1 cellular context compared by ENCODE assay signal in genomic region chr15:55290361-55291057, GRCh38.
TF ChIP-seq lines count a peak whose summit lies in the region.

No MANE protein-coding gene starts in this region.

TF ChIP-seq in HepG2, 621 proteins besides CTCF, POLR2A, EP300 and RAD21 (continued from another document and continues in another):
- TF ChIP-seq ZNF713 (CRISPR knock-in tag; IDR thresholded peaks at IDR 0.05): no peak
- no peak for TF ChIP-seq CEBPZ (IDR thresholded peaks at IDR 0.05; ENCODE audit: low read length)
- no peak for TF ChIP-seq NFIC (IDR thresholded peaks at IDR 0.05; ENCODE audit: low read length)
- no peak for TF ChIP-seq ZKSCAN1 (IDR thresholded peaks at IDR 0.05; ENCODE audit: low read length)
- TF ChIP-seq ZNF501 (CRISPR knock-in tag; IDR thresholded peaks at IDR 0.05): peak; percentile 55; the same call in 1 of the 2 replicates
- TF ChIP-seq POLR2G (IDR thresholded peaks at IDR 0.05; ENCODE audit: low read depth, low read length): 0 out of 2 replicates have a peak, but pooled peaks have one; percentile 10
- no peak for TF ChIP-seq KDM5B (CRISPR knock-in tag; IDR thresholded peaks at IDR 0.05; ENCODE audit: borderline replicate concordance)
- TF ChIP-seq ZNF30 (CRISPR knock-in tag; IDR thresholded peaks at IDR 0.05): no peak
- TF ChIP-seq ZNF124 (CRISPR knock-in tag; IDR thresholded peaks at IDR 0.05): no peak
- TF ChIP-seq ZNF543 (CRISPR knock-in tag; IDR thresholded peaks at IDR 0.05): no peak
- TF ChIP-seq NFRKB (IDR thresholded peaks at IDR 0.05): no peak
- no peak for TF ChIP-seq E2F1 (CRISPR knock-in tag; IDR thresholded peaks at IDR 0.05)
- TF ChIP-seq NKX3-1 (CRISPR knock-in tag; IDR thresholded peaks at IDR 0.05): no peak
- no peak for TF ChIP-seq ZBTB20 (CRISPR knock-in tag; IDR thresholded peaks at IDR 0.05; ENCODE audit: borderline replicate concordance, low read depth)
- TF ChIP-seq, protein P1, sequence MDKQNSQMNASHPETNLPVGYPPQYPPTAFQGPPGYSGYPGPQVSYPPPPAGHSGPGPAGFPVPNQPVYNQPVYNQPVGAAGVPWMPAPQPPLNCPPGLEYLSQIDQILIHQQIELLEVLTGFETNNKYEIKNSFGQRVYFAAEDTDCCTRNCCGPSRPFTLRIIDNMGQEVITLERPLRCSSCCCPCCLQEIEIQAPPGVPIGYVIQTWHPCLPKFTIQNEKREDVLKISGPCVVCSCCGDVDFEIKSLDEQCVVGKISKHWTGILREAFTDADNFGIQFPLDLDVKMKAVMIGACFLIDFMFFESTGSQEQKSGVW (CRISPR knock-in tag; IDR thresholded peaks at IDR 0.05; ENCODE audit: borderline replicate concordance): no peak
- no peak for TF ChIP-seq ZNF737 (CRISPR knock-in tag; IDR thresholded peaks at IDR 0.05; ENCODE audit: borderline replicate concordance)
- TF ChIP-seq MIER2 (CRISPR knock-in tag; IDR thresholded peaks at IDR 0.05): no peak
- TF ChIP-seq FOXK2 (IDR thresholded peaks at IDR 0.05): no peak
- TF ChIP-seq NR0B2 (CRISPR knock-in tag; IDR thresholded peaks at IDR 0.05): no peak
- peak; percentile 69; the same call in 1 of the 2 replicates for TF ChIP-seq PRMT3 (CRISPR knock-in tag; IDR thresholded peaks at IDR 0.05; ENCODE audit: borderline replicate concordance, low read depth)
- no peak; the same call in 1 of the 2 replicates for TF ChIP-seq CREM (IDR thresholded peaks at IDR 0.05)
- no peak for TF ChIP-seq CREM (CRISPR knock-in tag; IDR thresholded peaks at IDR 0.05)
- TF ChIP-seq ZNF296 (CRISPR knock-in tag; conservative IDR thresholded peaks at IDR 0.05): no peak
- TF ChIP-seq ELF1 (CRISPR knock-in tag; IDR thresholded peaks at IDR 0.05): 0 out of 2 replicates have a peak, but pooled peaks have one; percentile 43
- TF ChIP-seq, protein P2, sequence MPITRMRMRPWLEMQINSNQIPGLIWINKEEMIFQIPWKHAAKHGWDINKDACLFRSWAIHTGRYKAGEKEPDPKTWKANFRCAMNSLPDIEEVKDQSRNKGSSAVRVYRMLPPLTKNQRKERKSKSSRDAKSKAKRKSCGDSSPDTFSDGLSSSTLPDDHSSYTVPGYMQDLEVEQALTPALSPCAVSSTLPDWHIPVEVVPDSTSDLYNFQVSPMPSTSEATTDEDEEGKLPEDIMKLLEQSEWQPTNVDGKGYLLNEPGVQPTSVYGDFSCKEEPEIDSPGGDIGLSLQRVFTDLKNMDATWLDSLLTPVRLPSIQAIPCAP (CRISPR knock-in tag; IDR thresholded peaks at IDR 0.05; ENCODE audit: low read depth): no peak
- TF ChIP-seq ZNF326 (CRISPR knock-in tag; IDR thresholded peaks at IDR 0.05; ENCODE audit: borderline replicate concordance): no peak
- 0 out of 2 replicates have a peak, but pooled peaks have one; percentile 7 for TF ChIP-seq TBX2 (CRISPR knock-in tag; IDR thresholded peaks at IDR 0.05; ENCODE audit: borderline replicate concordance)
- 0 out of 2 replicates have a peak, but pooled peaks have one; percentile 67 for TF ChIP-seq ZNF225 (CRISPR knock-in tag; IDR thresholded peaks at IDR 0.05)
- no peak for TF ChIP-seq TGIF2 (CRISPR knock-in tag; IDR thresholded peaks at IDR 0.05)
- no peak for TF ChIP-seq MXD1 (CRISPR knock-in tag; IDR thresholded peaks at IDR 0.05)
- no peak for TF ChIP-seq ZBTB40 (IDR thresholded peaks at IDR 0.05)
- TF ChIP-seq ZBTB40 (CRISPR knock-in tag; IDR thresholded peaks at IDR 0.05): no peak
- TF ChIP-seq ARID5B (CRISPR knock-in tag; IDR thresholded peaks at IDR 0.05): peak; percentile 53
- TF ChIP-seq ZMAT3 (CRISPR knock-in tag; conservative IDR thresholded peaks at IDR 0.05): no peak
- peak; percentile 58; the same call in 1 of the 2 replicates for TF ChIP-seq HDAC2 (CRISPR knock-in tag; IDR thresholded peaks at IDR 0.05)
- TF ChIP-seq KMT2A (CRISPR knock-in tag; IDR thresholded peaks at IDR 0.05): 0 out of 2 replicates have a peak, but pooled peaks have one; percentile 11
- no peak for TF ChIP-seq SNAPC5 (CRISPR knock-in tag; IDR thresholded peaks at IDR 0.05; ENCODE audit: borderline replicate concordance)
- no peak for TF ChIP-seq ZNF570 (CRISPR knock-in tag; IDR thresholded peaks at IDR 0.05; ENCODE audit: borderline replicate concordance)
- no peak for TF ChIP-seq SRSF1 (optimal IDR thresholded peaks at IDR 0.05; ENCODE audit: low read depth, low read length)
- TF ChIP-seq TCF12 (IDR thresholded peaks at IDR 0.05): no peak
- no peak for TF ChIP-seq TCF12 (CRISPR knock-in tag; IDR thresholded peaks at IDR 0.05)
- TF ChIP-seq STAG1 (CRISPR knock-in tag; IDR thresholded peaks at IDR 0.05): peak; percentile 89
- TF ChIP-seq GLI4 (CRISPR knock-in tag; IDR thresholded peaks at IDR 0.05; ENCODE audit: borderline replicate concordance): no peak
- no peak for TF ChIP-seq ZNF446 (CRISPR knock-in tag; IDR thresholded peaks at IDR 0.05)
- no peak for TF ChIP-seq ZNF264 (CRISPR knock-in tag; IDR thresholded peaks at IDR 0.05)
